ENCODE assay signal across 7 cellular contexts in genomic region chr12:117195027-117195426, GRCh38. TPM values are rescaled to one million over a fixed set of nuclear protein-coding genes. Genes with fewer than 3 reads are reported as not detected.
DNase-seq lines count a peak whose midpoint lies in the region; ATAC-seq, FAIRE-seq and TF ChIP-seq lines count a peak whose summit lies in the region.
"Not testable (repeated sequence)": the region's sequence is repeated elsewhere in the genome, so short reads cannot be mapped to it uniquely, and the experiment has no call there.

No MANE protein-coding gene starts in this region.

- not testable (repeated sequence) for TF ChIP-seq POLR2A in HCT116 (IDR thresholded peaks at IDR 0.05; ENCODE audit: borderline replicate concordance, extremely low read depth, insufficient read depth, insufficient read length); K562 (conservative IDR thresholded peaks at IDR 0.05)

- H3K9me2 ChIP-seq in HCT116 (ENCODE audit: insufficient read depth) = not testable (repeated sequence)

- peaks cover 7 to 25% of the 10 kb centered on the region in 2 experiments; a peak in 3 of 4 replicates for H3K4me1 ChIP-seq in HCT116 (ENCODE audit: control insufficient read depth in 1 of 2, insufficient read depth in 2 of 2, low read length in 2 of 2)
- not testable (repeated sequence) for H3K4me1 ChIP-seq in K562 (replicated peaks in 1 of 2; ENCODE audit: control insufficient read depth in 2 of 2, insufficient read depth in 2 of 2, low read length in 2 of 2); foreskin keratinocyte

- H3K27me3 ChIP-seq in HCT116 (ENCODE audit: insufficient read depth, low read length); foreskin keratinocyte: not testable (repeated sequence)
- peaks cover 18 to 39% of the 10 kb centered on the region in 2 experiments for H3K27me3 ChIP-seq in K562 (ENCODE audit: control insufficient read depth in 2 of 2, insufficient read depth in 2 of 2, low read length in 2 of 2)

- H4K20me1 ChIP-seq in HCT116 (ENCODE audit: insufficient read depth); K562 (replicated peaks; ENCODE audit: control insufficient read depth, insufficient read depth, low read length): not testable (repeated sequence)

- CTCF ChIA-PET in HCT116 (lab: Charles Lee) = interaction anchor here (0.6 kb wide), 1 partner anchor 108 kb away, joined by 7 read pairs; no protein-coding TSS in a partner anchor
- CTCF ChIA-PET in K562 (lab: Yijun Ruan, JAX; ENCODE audit: low intra/inter-chr PET ratio) = not testable (repeated sequence)

- POLR2A ChIA-PET in HCT116 (lab: Charles Lee) = interaction anchor here (0.6 kb wide), 1 partner anchor 16 kb away, joined by 3 read pairs; no protein-coding TSS in a partner anchor
- POLR2A ChIA-PET in K562 (lab: Yijun Ruan, JAX) = not testable (repeated sequence)

- TF ChIP-seq EP300 in K562 (IDR thresholded peaks at IDR 0.05; ENCODE audit: low read length) = not testable (repeated sequence)

- WGBS in K562 (ENCODE audit: insufficient coverage, low coverage, missing lambda C conversion rate) = 0% methylated on average over 1 of the region's 9 CpGs

- BruUV-seq in HCT116 (replicated peaks; lab: Mats Ljungman, UMichigan); K562 (replicated peaks; lab: Mats Ljungman, UMichigan): not testable (repeated sequence)

- FAIRE-seq in K562 (lab: Jason Lieb, UNC) = not testable (repeated sequence)

- peak; percentile 69 for DNase-seq in DMS53 (lab: John Stamatoyannopoulos, UW)
- not testable (repeated sequence) for DNase-seq in HCT116 (ENCODE audit: low read depth, low spot score)
- DNase-seq in LoVo (ENCODE audit: low spot score) = peak; percentile 56
- DNase-seq in NCI-H69 (lab: John Stamatoyannopoulos, UW) = peak; percentile 56
- DNase-seq in K562 (ENCODE audit: extremely low read depth in 1 of 4, low spot score in 3 of 4) = peak in 1 of 4 experiments; percentile 13
- peak in 1 of 2 donors; percentile 62 for DNase-seq in foreskin keratinocyte
- peak; percentile 47 for DNase-seq in kidney tubule cell (ENCODE audit: low spot score)

- not testable (repeated sequence) for H3K9me3 ChIP-seq in HCT116 (ENCODE audit: control insufficient read depth in 1 of 2, insufficient read depth in 1 of 2, low read depth in 1 of 2, low read length in 2 of 2); K562 (replicated peaks; ENCODE audit: control insufficient read depth, insufficient read depth, low read depth, low read length)

- TF ChIP-seq RAD21 in HCT116 (IDR thresholded peaks at IDR 0.05; ENCODE audit: low read depth); K562 (CRISPR knock-in tag; conservative IDR thresholded peaks at IDR 0.05 in 1 of 2, IDR thresholded peaks at IDR 0.05 in 1 of 2): not testable (repeated sequence)

- 0 out of 4 replicates have a peak overlapping the region, but pooled peaks of 1 of the 2 experiments have one; percentile 17 for H3K4me3 ChIP-seq in HCT116 (replicated peaks in 1 of 2; ENCODE audit: low read depth in 1 of 2, low read length in 2 of 2)
- H3K4me3 ChIP-seq in K562 = not testable (repeated sequence)

- H3K9ac ChIP-seq in HCT116 (ENCODE audit: low read length); K562 (ENCODE audit: insufficient read depth in 1 of 2, low read depth in 2 of 2, low read length in 2 of 2): not testable (repeated sequence)

- RAD21 ChIA-PET in HCT116 (lab: Charles Lee; ENCODE audit: low non-redundant PET in 1 of 2, low total read pairs in 2 of 2, uncharacterized antibody in 2 of 2, unreplicated experiment in 2 of 2) = not testable (repeated sequence)

- not testable (repeated sequence) for TF ChIP-seq CTCF in HCT116 (IDR thresholded peaks at IDR 0.05 in 2 of 3, conservative IDR thresholded peaks at IDR 0.05 in 1 of 3; ENCODE audit: borderline replicate concordance in 1 of 3, insufficient read depth in 1 of 3, low read depth in 2 of 3, low read length in 2 of 3); K562 (IDR thresholded peaks at IDR 0.05 in 2 of 3, conservative IDR thresholded peaks at IDR 0.05 in 1 of 3; ENCODE audit: insufficient read depth in 2 of 3, low read depth in 1 of 3, low read length in 3 of 3); foreskin keratinocyte (conservative IDR thresholded peaks at IDR 0.05)

- not testable (repeated sequence) for H3K9me1 ChIP-seq in K562 (ENCODE audit: control insufficient read depth, insufficient read depth, low read length)

- H3K79me2 ChIP-seq in HCT116 (ENCODE audit: insufficient read depth, low read length); K562 (ENCODE audit: control insufficient read depth, insufficient read depth, low read length): not testable (repeated sequence)

- H2AFZ ChIP-seq in HCT116 (ENCODE audit: low read depth, low read length, poor library complexity, severe bottlenecking) = peak overlapping the region; percentile 41
- H2AFZ ChIP-seq in K562 (ENCODE audit: low read depth, low read length) = not testable (repeated sequence)

- not testable (repeated sequence) for H3K27ac ChIP-seq in HCT116 (ENCODE audit: low read depth, low read length); K562 (ENCODE audit: extremely low read depth, low read depth, low read length)
- peak overlapping the region; percentile 70 for H3K27ac ChIP-seq in foreskin keratinocyte

- H3K4me2 ChIP-seq in HCT116 (ENCODE audit: low read length) = peak overlapping the region; percentile 54
- not testable (repeated sequence) for H3K4me2 ChIP-seq in K562 (ENCODE audit: insufficient read depth, low read length)

- not testable (repeated sequence) for H3K36me3 ChIP-seq in HCT116 (ENCODE audit: control insufficient read depth in 1 of 2, insufficient read depth in 2 of 2, low read length in 2 of 2); K562 (ENCODE audit: control insufficient read depth, insufficient read depth, low read length)

- intact Hi-C loops in HCT116 (cut with micrococcal nuclease); K562 (cut with micrococcal nuclease): not testable (repeated sequence)

- not testable (repeated sequence) for ATAC-seq in HCT116, K562
- ATAC-seq in foreskin keratinocyte = peak; percentile 54

- in situ Hi-C loops in K562 (cut with MboI) = not testable (repeated sequence)

TF ChIP-seq in HCT116, 20 proteins besides CTCF, POLR2A, EP300 and RAD21:
- TF ChIP-seq FOSL1 (IDR thresholded peaks at IDR 0.05; ENCODE audit: low read depth) (peak; percentile 47; the same call in 1 of the 2 replicates), JUND (IDR thresholded peaks at IDR 0.05) (peak; percentile 30; the same call in 1 of the 2 replicates)

TF ChIP-seq in K562, 482 proteins besides CTCF, POLR2A, EP300 and RAD21:
- TF ChIP-seq NFIC (IDR thresholded peaks at IDR 0.05) (0 out of 2 replicates have a peak, but pooled peaks have one; percentile 22), ZNF384 (IDR thresholded peaks at IDR 0.05; ENCODE audit: low read depth, low read length) (peak; percentile 53; the same call in 1 of the 2 replicates), ATF3 (IDR thresholded peaks at IDR 0.05) (peak; percentile 63)
- TF ChIP-seq ATF3 (CRISPR knock-in tag; conservative IDR thresholded peaks at IDR 0.05) = not testable (repeated sequence)

RNA-seq across cellular contexts. Expression of gene FBXO21, which starts 4.8 kb away (rescaled TPM):
- total RNA-seq in HCT116 (2021; ENCODE audit: unreplicated experiment) = 45.5 TPM
- 36.7 and 43.3 TPM in 2 replicates for polyA plus RNA-seq in HCT116 (2012)
- 15.2 and 18.4 TPM in 2 replicates for total RNA-seq in K562 (2011; cell fraction: chromatin; rRNA removed; ENCODE audit: low replicate concordance)
- total RNA-seq in K562 (2011; cell fraction: nucleolus; rRNA removed) = 13.4 and 17.0 TPM in 2 replicates
- 11.4 and 15.2 TPM in 2 replicates for total RNA-seq in K562 (2011; cell fraction: nucleoplasm; rRNA removed)
- total RNA-seq in K562 (2014; rRNA removed) = 35.4 and 50.9 TPM in 2 replicates
- 9.1 and 10.1 TPM in 2 replicates for total RNA-seq in K562 (2014; rRNA removed; fragmentation: Illumina TruSeq; extraction: Trizol)
- 8.3 and 8.6 TPM in 2 replicates for total RNA-seq in K562 (2015; rRNA removed; fragmentation: Illumina TruSeq; extraction: Trizol)
- total RNA-seq in K562 (2021) = 13.4 and 13.8 TPM in 2 replicates
- polyA plus RNA-seq in K562 (2011; rRNA removed) = 5.9 and 11.2 TPM in 2 replicates
- 12.2 and 43.9 TPM in 2 replicates for polyA plus RNA-seq in K562 (2011; cell fraction: cytosol; rRNA removed)
- 6.3 and 22.4 TPM in 2 replicates for polyA plus RNA-seq in K562 (2011; cell fraction: nucleus; rRNA removed)
- 7.1 and 10.5 TPM in 2 replicates for polyA plus RNA-seq in K562 (2012)
- polyA plus RNA-seq in K562 (2014; fragmentation: Illumina TruSeq; extraction: Trizol) = 7.1 and 7.4 TPM in 2 replicates
- polyA plus RNA-seq in K562 (2014; fragmentation: Nextera tagmentation; extraction: Ambion mirVana) = 1 to 10 TPM; 3.0 to 4.0 TPM
- polyA plus RNA-seq in K562 (2014; rRNA removed) = 15.2 and 16.3 TPM in 2 replicates
- polyA minus RNA-seq in K562 (2011; rRNA and poly(A)+ RNA removed) = 14.2 and 15.8 TPM in 2 replicates
- polyA minus RNA-seq in K562 (2011; cell fraction: cytosol; rRNA and poly(A)+ RNA removed) = 12.2 and 17.8 TPM in 2 replicates
- polyA minus RNA-seq in K562 (2011; cell fraction: nucleus; rRNA and poly(A)+ RNA removed) = 2.6 and 12.0 TPM in 2 replicates
- total RNA-seq in foreskin keratinocyte = 28.1 and 30.4 TPM in 2 replicates
- 8.0 and 9.3 TPM in 2 replicates for polyA plus RNA-seq in foreskin keratinocyte
